In genomic region chr4:112752510-112752909, GRCh38 we compare ENCODE assay signal across 21 cellular contexts.
"Had no signal": no experiment of that assay in that cellular context is flagged by ENCODE, and none has a peak within 500 bp of the region (broad histone marks: within the 10 kb centered on the region; RNA-seq: fewer than 3 reads in every experiment).

No MANE protein-coding gene starts in this region.

- H3K27me3 ChIP-seq: MG63 had no signal

- H3K36me3 Mint-ChIP-seq: activated CD8-positive, alpha-beta memory T cell treated with anti-CD3 and anti-CD28 coated beads, Interleukin-2, amount 10 ng/mL, durations not matched to agents 7 days and 5 days; activated naive CD8-positive, alpha-beta T cell treated with anti-CD3 and anti-CD28 coated beads for 36 hours had no signal

- DNase-seq: activated B cell treated with CpG ODN at 0.5 μM for 24 hours; activated CD4-positive, alpha-beta T cell treated with anti-CD3 and anti-CD28 coated beads for 1 hour; activated CD4-positive, alpha-beta T cell treated with anti-CD3 and anti-CD28 coated beads, Interleukin-2, amount 10 ng/mL, durations not matched to agents 24 days and 14 days; activated CD4-positive, alpha-beta T cell treated with anti-CD3 and anti-CD28 coated beads, Interleukin-2, amount 50 U/mL, for 48 hours; activated CD8-positive, alpha-beta memory T cell treated with anti-CD3 and anti-CD28 coated beads, Interleukin-2, amount 10 ng/mL, durations not matched to agents 7 days and 5 days; activated gamma-delta T cell; activated naive CD4-positive, alpha-beta T cell treated with anti-CD3 and anti-CD28 coated beads for 36 hours; activated naive CD8-positive, alpha-beta T cell treated with anti-CD3 and anti-CD28 coated beads for 36 hours; activated T-cell treated with anti-CD3 and anti-CD28 coated beads, Interleukin-2, amount 50 U/mL, for 48 hours; MG63; NCI-H1105; NCI-H1436; NCI-H1694 treated with DMSO at 0.1 percent for 48 hours; NCI-H2081; NCI-H510A treated with DMSO at 0.1 percent for 48 hours; NCI-H69; PC-9; SHP77 treated with DMSO at 0.1 percent for 48 hours; T-helper 17 cell; T-helper 9 cell had no signal

- H3K36me3 ChIP-seq: MG63 had no signal

- H3K9me3 ChIP-seq: MG63 had no signal

- H3K27me3 Mint-ChIP-seq: activated T-helper 17 cell treated with anti-CD3 and anti-CD28 coated beads, Interleukin-2, amount 50 U/mL, for 72 hours had no signal

- H3K27ac ChIP-seq: PC-9 had no signal

- ATAC-seq: activated CD8-positive, alpha-beta memory T cell treated with anti-CD3 and anti-CD28 coated beads, Interleukin-2, amount 10 ng/mL, durations not matched to agents 7 days and 5 days; activated T-helper 17 cell treated with anti-CD3 and anti-CD28 coated beads, Interleukin-2, amount 50 U/mL, for 72 hours; T-helper 17 cell had no signal

- H3K4me3 ChIP-seq: MG63, PC-9 had no signal

- H3K9me3 Mint-ChIP-seq: activated B cell treated with CpG ODN at 0.5 μM for 24 hours; activated CD4-positive, alpha-beta T cell treated with anti-CD3 and anti-CD28 coated beads, Interleukin-2, amount 10 ng/mL, durations not matched to agents 24 days and 14 days; activated naive CD4-positive, alpha-beta T cell treated with anti-CD3 and anti-CD28 coated beads for 36 hours; activated naive CD8-positive, alpha-beta T cell treated with anti-CD3 and anti-CD28 coated beads for 36 hours; activated T-helper 17 cell treated with anti-CD3 and anti-CD28 coated beads, Interleukin-2, amount 50 U/mL, for 72 hours had no signal

- H3K27ac Mint-ChIP-seq: activated B cell treated with CpG ODN at 0.5 μM for 24 hours; activated CD4-positive, alpha-beta T cell treated with anti-CD3 and anti-CD28 coated beads, Interleukin-2, amount 10 ng/mL, durations not matched to agents 24 days and 14 days; activated CD8-positive, alpha-beta memory T cell treated with anti-CD3 and anti-CD28 coated beads, Interleukin-2, amount 10 ng/mL, durations not matched to agents 7 days and 5 days; activated naive CD4-positive, alpha-beta T cell treated with anti-CD3 and anti-CD28 coated beads for 36 hours; activated naive CD8-positive, alpha-beta T cell treated with anti-CD3 and anti-CD28 coated beads for 36 hours; activated T-helper 17 cell treated with anti-CD3 and anti-CD28 coated beads, Interleukin-2, amount 50 U/mL, for 72 hours; T-helper 17 cell had no signal

- H3K4me1 Mint-ChIP-seq: activated B cell treated with CpG ODN at 0.5 μM for 24 hours; activated CD4-positive, alpha-beta T cell treated with anti-CD3 and anti-CD28 coated beads, Interleukin-2, amount 10 ng/mL, durations not matched to agents 24 days and 14 days; activated T-helper 17 cell treated with anti-CD3 and anti-CD28 coated beads, Interleukin-2, amount 50 U/mL, for 72 hours had no signal

- H3K4me2 ChIP-seq: PC-9 had no signal

- H3K4me3 Mint-ChIP-seq: activated B cell treated with CpG ODN at 0.5 μM for 24 hours; activated CD4-positive, alpha-beta T cell treated with anti-CD3 and anti-CD28 coated beads, Interleukin-2, amount 10 ng/mL, durations not matched to agents 24 days and 14 days; activated CD8-positive, alpha-beta memory T cell treated with anti-CD3 and anti-CD28 coated beads, Interleukin-2, amount 10 ng/mL, durations not matched to agents 7 days and 5 days; activated naive CD4-positive, alpha-beta T cell treated with anti-CD3 and anti-CD28 coated beads for 36 hours; activated T-helper 17 cell treated with anti-CD3 and anti-CD28 coated beads, Interleukin-2, amount 50 U/mL, for 72 hours; T-helper 17 cell had no signal
